Comparison of ENCODE assay signal across 8 cellular contexts in the genomic region with DNA sequence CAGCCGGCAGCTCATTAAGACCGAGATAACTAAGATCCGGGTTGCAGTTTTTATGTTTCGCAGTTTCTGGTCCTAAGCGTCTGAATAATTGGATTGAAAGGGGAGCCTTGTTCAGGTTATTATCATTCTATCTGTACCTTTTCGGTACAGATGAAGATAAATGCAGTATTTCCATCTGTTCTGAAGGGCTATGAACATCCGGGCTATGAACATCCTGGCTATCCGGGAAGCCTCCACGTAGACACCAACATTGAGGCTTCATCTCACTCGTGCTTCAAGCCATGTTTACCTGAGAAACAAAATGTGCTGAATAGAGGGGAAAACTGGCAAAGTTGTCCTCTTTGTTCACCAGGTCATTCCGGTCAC. TPM values are rescaled to one million over a fixed set of nuclear protein-coding genes. Genes with fewer than 3 reads are reported as not detected.
DNase-seq lines count a peak whose midpoint lies in the region; ATAC-seq and TF ChIP-seq lines count a peak whose summit lies in the region.

No MANE protein-coding gene starts in this region.

- TF ChIP-seq CTCF in AG10803 (conservative IDR thresholded peaks at IDR 0.05; ENCODE audit: low read length) (no peak), tibial artery (IDR thresholded peaks at IDR 0.05) (no peak)

- H3K27ac Mint-ChIP-seq in activated T-helper 2 cell treated with anti-CD3 and anti-CD28 coated beads, Interferon-gamma antibody, Interleukin-2, Interleukin-4, amounts not matched to agents 10 μg/mL and 5 μg/mL and 100 μg/mL, durations not matched to agents 14 hours and 24 hours and 36 hours, result peak overlapping the region; percentile 64

- H3K36me3 ChIP-seq in tibial artery, result no peaks in the 10 kb centered on the region

- H3K9me3 ChIP-seq in tibial artery, result no peaks in the 10 kb centered on the region

- peaks cover 0 to 36% (median 21%) of the 10 kb centered on the region in 4 donors for H3K4me1 ChIP-seq in tibial artery

- peak overlapping the region; percentile 86 for H3K4me3 Mint-ChIP-seq in activated T-helper 2 cell treated with anti-CD3 and anti-CD28 coated beads, Interferon-gamma antibody, Interleukin-2, Interleukin-4, amounts not matched to agents 10 μg/mL and 5 μg/mL and 100 μg/mL, durations not matched to agents 14 hours and 24 hours and 36 hours (ENCODE audit: low read depth)

- no peaks in the 10 kb centered on the region for H3K9me3 Mint-ChIP-seq in activated T-helper 2 cell treated with anti-CD3 and anti-CD28 coated beads, Interferon-gamma antibody, Interleukin-2, Interleukin-4, amounts not matched to agents 10 μg/mL and 5 μg/mL and 100 μg/mL, durations not matched to agents 14 hours and 24 hours and 36 hours

- peaks cover 4% of the 10 kb centered on the region for H3K36me3 Mint-ChIP-seq in activated T-helper 2 cell treated with anti-CD3 and anti-CD28 coated beads, Interferon-gamma antibody, Interleukin-2, Interleukin-4, amounts not matched to agents 10 μg/mL and 5 μg/mL and 100 μg/mL, durations not matched to agents 14 hours and 24 hours and 36 hours (ENCODE audit: low read depth)

- peaks cover 6% of the 10 kb centered on the region for H3K4me1 Mint-ChIP-seq in activated T-helper 2 cell treated with anti-CD3 and anti-CD28 coated beads, Interferon-gamma antibody, Interleukin-2, Interleukin-4, amounts not matched to agents 10 μg/mL and 5 μg/mL and 100 μg/mL, durations not matched to agents 14 hours and 24 hours and 36 hours (ENCODE audit: low read depth)

- DNase-seq in AG10803 (ENCODE audit: low read depth), result peak; percentile 17
- DNase-seq in activated T-helper 2 cell treated with anti-CD3 and anti-CD28 coated beads, Interferon-gamma antibody, Interleukin-2, Interleukin-4, amounts not matched to agents 10 μg/mL and 5 μg/mL and 100 μg/mL, durations not matched to agents 14 hours and 24 hours and 36 hours (ENCODE audit: low spot score), result no peak
- no peak for DNase-seq in left colon
- DNase-seq in tibial artery, result no peak
- DNase-seq in HPDE6-E6E7 (ENCODE audit: extremely low spot score), result no peak
- no peak for DNase-seq in activated CD4-positive, alpha-beta T cell treated with anti-CD3 and anti-CD28 coated beads for 1 hour

- peaks cover 3% of the 10 kb centered on the region for H3K27me3 Mint-ChIP-seq in activated T-helper 2 cell treated with anti-CD3 and anti-CD28 coated beads, Interferon-gamma antibody, Interleukin-2, Interleukin-4, amounts not matched to agents 10 μg/mL and 5 μg/mL and 100 μg/mL, durations not matched to agents 14 hours and 24 hours and 36 hours (ENCODE audit: low read depth)

- no peaks in the 10 kb centered on the region for H3K27me3 ChIP-seq in tibial artery

- intact Hi-C loops in activated T-helper 2 cell treated with anti-CD3 and anti-CD28 coated beads, Interferon-gamma antibody, Interleukin-2, Interleukin-4, amounts not matched to agents 10 μg/mL and 5 μg/mL and 100 μg/mL, durations not matched to agents 14 hours and 24 hours and 36 hours (cut with micrococcal nuclease), result loop anchor here (1.0 to 5.0 kb wide), 7 partner anchors 40 to 396 kb away; a partner anchor contains a TSS
- intact Hi-C loops in left colon (cut with DNase I, micrococcal nuclease) (loop anchor here (5.0 to 10.0 kb wide), 2 partner anchors 171 to 174 kb away; no protein-coding TSS in a partner anchor), tibial artery (cut with DNase I; ENCODE audit: low total_unique reads) (loop anchor here (5.0 kb wide), 1 partner anchor 171 kb away; no protein-coding TSS in a partner anchor)

- peak overlapping the region; percentile 86 to 88 for H3K27ac ChIP-seq in tibial artery

- H3K4me3 ChIP-seq in AG10803 (ENCODE audit: low read length), result peak overlapping the region; percentile 88
- peak overlapping the region; percentile 86 to 98 for H3K4me3 ChIP-seq in tibial artery

- ATAC-seq in GM19025 (IDR thresholded peaks at IDR 0.05; ENCODE audit: low read depth, unreplicated experiment) (peak; percentile 2), HG03439 (IDR thresholded peaks at IDR 0.05; ENCODE audit: unreplicated experiment) (peak; percentile 17), left colon (peak; percentile 6)

RNA-seq across cellular contexts. Expression of a gene that starts 0.4 kb away (rescaled TPM):
- total RNA-seq in activated T-helper 2 cell treated with anti-CD3 and anti-CD28 coated beads, Interferon-gamma antibody, Interleukin-2, Interleukin-4, amounts not matched to agents 10 μg/mL and 5 μg/mL and 100 μg/mL, durations not matched to agents 14 hours and 24 hours and 36 hours, result 96.3 and 99.8 TPM in 2 replicates
- total RNA-seq in left colon, result 10 to 100 TPM; 30.2 to 33.2 TPM

RNA-seq across cellular contexts. Expression of a gene that starts 40.1 kb away (rescaled TPM):
- total RNA-seq in activated T-helper 2 cell treated with anti-CD3 and anti-CD28 coated beads, Interferon-gamma antibody, Interleukin-2, Interleukin-4, amounts not matched to agents 10 μg/mL and 5 μg/mL and 100 μg/mL, durations not matched to agents 14 hours and 24 hours and 36 hours, result 151 and 161 TPM in 2 replicates
- total RNA-seq in left colon, result 100 to 1,000 TPM; 110 to 117 TPM
